ENCODE assay signal across 20 cellular contexts in the genomic region with DNA sequence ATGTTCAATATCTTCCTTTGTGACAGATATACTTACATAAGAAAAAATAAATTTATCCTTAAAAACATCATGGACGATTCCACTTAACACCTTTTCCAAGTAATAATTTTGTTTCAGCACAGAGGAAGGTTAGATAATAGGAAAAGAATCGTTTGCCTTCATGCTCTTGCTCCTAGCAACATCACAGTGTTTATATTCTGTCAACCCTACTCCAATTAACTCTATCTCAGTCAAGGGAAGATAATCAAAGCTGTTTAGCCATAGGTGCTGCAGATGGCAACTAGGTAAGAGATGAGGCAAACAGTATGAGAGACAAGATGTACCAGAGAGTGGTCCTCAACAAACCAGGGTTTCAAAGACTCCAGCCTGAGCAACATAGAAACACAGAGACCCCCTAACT. TPM values are rescaled to one million over a fixed set of nuclear protein-coding genes. Genes with fewer than 3 reads are reported as not detected.
A peak's percentile ranks its signal among the peaks of the same experiment; 100 is the strongest.
DNase-seq lines count a peak whose midpoint lies in the region; ATAC-seq, FAIRE-seq and TF ChIP-seq lines count a peak whose summit lies in the region.
"Had no signal": no experiment of that assay in that cellular context is flagged by ENCODE, and none has a peak within 500 bp of the region (broad histone marks: within the 10 kb centered on the region; RNA-seq: fewer than 3 reads in every experiment).

No MANE protein-coding gene starts in this region.

- TF ChIP-seq POLR2A in thyroid gland (IDR thresholded peaks at IDR 0.05), result no peak

- H3K4me3 ChIP-seq in endocrine pancreas (ENCODE audit: control insufficient read depth, insufficient read depth, low read length) (peak overlapping the region; percentile 52), thyroid gland (replicated peaks in 1 of 3) (no peak overlapping the region), aorta (ENCODE audit: low read length in 2 of 2) (no peak overlapping the region)
- H3K4me3 ChIP-seq: GM23248, HAP-1 had no signal

- H3K27me3 ChIP-seq in endocrine pancreas (ENCODE audit: control insufficient read depth, insufficient read depth, low read length) (no peaks in the 10 kb centered on the region), thyroid gland (no peaks in the 10 kb centered on the region), aorta (ENCODE audit: control insufficient read depth in 1 of 2, insufficient read depth in 2 of 2, low read length in 1 of 2) (no peaks in the 10 kb centered on the region)
- H3K27me3 ChIP-seq: BE2C had no signal

- H3K4me1 ChIP-seq in endocrine pancreas (ENCODE audit: control insufficient read depth, insufficient read depth, low read length) (peaks cover 15% of the 10 kb centered on the region), thyroid gland (peaks cover 9 to 18% of the 10 kb centered on the region in 2 donors), aorta (ENCODE audit: control insufficient read depth in 1 of 2, insufficient read depth in 2 of 2, low read length in 2 of 2) (no peaks in the 10 kb centered on the region)
- H3K4me1 ChIP-seq: BE2C, Caco-2, HAP-1 had no signal

- DNase-seq in GM19239 (ENCODE audit: insufficient read length, low spot score), result no peak
- DNase-seq in thyroid gland, result no peak
- DNase-seq in aorta, result no peak
- no peak for DNase-seq in DMS53 treated with DMSO at 0.1 percent for 48 hours (lab: John Stamatoyannopoulos, UW; ENCODE audit: unreplicated experiment)
- DNase-seq in HPDE6-E6E7 (ENCODE audit: extremely low spot score), result no peak
- DNase-seq: ACHN; BE2C; C1 segment of cervical spinal cord; Caco-2; CD4-positive, CD25-positive, alpha-beta regulatory T cell; CD8-positive, alpha-beta memory T cell; DMS153; DMS79 treated with DMSO at 0.1 percent for 48 hours; GF-D8; GM23248 had no signal

- H3K4me3 Mint-ChIP-seq in nephron, result no peak overlapping the region
- H3K4me3 Mint-ChIP-seq: CD4-positive, CD25-positive, alpha-beta regulatory T cell; CD8-positive, alpha-beta memory T cell had no signal

- H3K36me3 Mint-ChIP-seq in nephron (ENCODE audit: low read depth), result peaks cover 41% of the 10 kb centered on the region

- H3K36me3 ChIP-seq in endocrine pancreas (ENCODE audit: control insufficient read depth, insufficient read depth, low read length) (no peaks in the 10 kb centered on the region), thyroid gland (peaks cover 0 to 5% of the 10 kb centered on the region in 2 donors), aorta (ENCODE audit: control insufficient read depth in 1 of 2, insufficient read depth in 2 of 2, low read length in 1 of 2) (peaks cover 0 to 3% of the 10 kb centered on the region in 2 donors)

- no peaks in the 10 kb centered on the region for H3K27me3 Mint-ChIP-seq in nephron (ENCODE audit: low read depth)
- H3K27me3 Mint-ChIP-seq: CD4-positive, CD25-positive, alpha-beta regulatory T cell; CD8-positive, alpha-beta memory T cell had no signal

- intact Hi-C loops in thyroid gland (cut with DNase I) (no loop called here), aorta (cut with DNase I) (no loop called here)

- H3K9me3 ChIP-seq in endocrine pancreas (ENCODE audit: control insufficient read depth, low read length) (no peaks in the 10 kb centered on the region), thyroid gland (no peaks in the 10 kb centered on the region), aorta (ENCODE audit: control insufficient read depth, low read length) (no peaks in the 10 kb centered on the region)
- H3K9me3 ChIP-seq: BE2C, Caco-2, HAP-1 had no signal

- H3K4me1 Mint-ChIP-seq in nephron, result no peaks in the 10 kb centered on the region

- FAIRE-seq in GM19239 (lab: Jason Lieb, UNC), result peak; percentile 26
- FAIRE-seq: A204.1 had no signal

- H3K27ac Mint-ChIP-seq in nephron, result peak overlapping the region in 2 of 3 experiments; percentile 21 to 43
- H3K27ac Mint-ChIP-seq: CD4-positive, CD25-positive, alpha-beta regulatory T cell had no signal

- no peaks in the 10 kb centered on the region for H3K9me3 Mint-ChIP-seq in nephron
- H3K9me3 Mint-ChIP-seq: CD4-positive, CD25-positive, alpha-beta regulatory T cell; CD8-positive, alpha-beta memory T cell had no signal

- no peak for TF ChIP-seq CTCF in nephron (IDR thresholded peaks at IDR 0.05; ENCODE audit: unreplicated experiment in 3 of 3)
- TF ChIP-seq CTCF in thyroid gland (IDR thresholded peaks at IDR 0.05), result no peak

- H3K9ac ChIP-seq in endocrine pancreas (ENCODE audit: control insufficient read depth, insufficient read depth, low read length), result no peak overlapping the region
- H3K9ac ChIP-seq: GM23248 had no signal

- WGBS in thyroid gland, 2 donors, result 20 to 36% methylated on average over 2 of the region's 2 CpGs
- 42% methylated on average over 2 of the region's 2 CpGs for WGBS in aorta, 2 donors

- H3K27ac ChIP-seq in thyroid gland (peak overlapping the region; percentile 59 to 72 (median 63)), aorta (ENCODE audit: low read depth in 1 of 2, low read length in 2 of 2) (no peak overlapping the region)
- H3K27ac ChIP-seq: GM23248 had no signal

- no peak for ATAC-seq in aorta (ENCODE audit: low FRiP score)
- no peak for ATAC-seq in GM21786 (IDR thresholded peaks at IDR 0.05; ENCODE audit: unreplicated experiment)

RNA-seq across cellular contexts. Expression of a gene that starts 55.6 kb away (rescaled TPM):
- total RNA-seq in thyroid gland (10 to 100 TPM; 30.3 to 48.5 (median 35.5) TPM), aorta (10 to 100 TPM; 24.1 to 30.5 TPM)
- polyA plus RNA-seq in aorta, result 1 to 10 TPM; 5.3 to 7.5 TPM

Comparison
In these comparisons a context has a peak if more than half of its experiments do, and no peak if none do; other contexts are left out.
1. H3K27ac ChIP-seq: peak in thyroid gland (3 of 3); none in aorta (0 of 2).